10 cellular contexts compared by ENCODE assay signal in the genomic region with DNA sequence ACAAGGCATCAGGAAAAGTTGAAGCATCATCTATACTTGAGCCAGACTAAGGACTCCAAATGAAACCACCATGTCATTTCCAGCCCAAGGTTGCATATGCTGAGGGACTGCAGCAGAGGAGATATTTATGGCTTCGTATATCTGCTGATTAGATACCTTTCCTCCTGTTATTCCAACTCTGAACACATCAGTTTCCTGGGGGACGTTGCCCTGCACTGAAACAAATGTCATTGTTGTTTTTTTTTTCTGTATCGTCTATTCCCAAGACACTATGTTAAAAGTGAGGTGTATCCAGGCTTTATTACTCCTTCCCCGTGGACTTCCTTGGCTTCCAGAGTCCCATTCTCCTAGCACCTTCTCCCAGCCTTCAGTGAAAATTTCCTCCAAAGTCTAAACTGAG. TPM values are rescaled to one million over a fixed set of nuclear protein-coding genes. Genes with fewer than 3 reads are reported as not detected.
"Had no signal": no experiment of that assay in that cellular context is flagged by ENCODE, and none has a peak within 500 bp of the region (broad histone marks: within the 10 kb centered on the region; RNA-seq: fewer than 3 reads in every experiment).

A gene (minus strand): TSS at position 101 of the 400 bp plus-strand sequence. CDS start 4,777 bp downstream, outside the sequence.

- H3K4me3 Mint-ChIP-seq: GM23338, H9, HFFc6 had no signal

- ATAC-seq: GM23338, HCT116, HepG2, K562 had no signal

- H3K4me3 ChIP-seq: GM23338, K562 had no signal

- H3K4me2 ChIP-seq: GM23338 had no signal

- H2AFZ ChIP-seq: GM23338 had no signal

- H3K27ac Mint-ChIP-seq: GM23338, H9, HFFc6 had no signal

- FAIRE-seq: H1, H54, HepG2, K562 had no signal

- H3K4me1 Mint-ChIP-seq: GM23338, H9 had no signal

- DNase-seq: H9, HFFc6, KG1 had no signal

- H3K9me3 Mint-ChIP-seq: HFFc6 had no signal

RNA-seq across cellular contexts. Expression of the gene that starts here (rescaled TPM):
- total RNA-seq: GM23338, H1, H9, HepG2, HFFc6, HT-29, K562 had no signal
- polyA plus RNA-seq: GM23338, H1, HepG2, K562 had no signal
